Comparison of ENCODE assay signal across 9 cellular contexts in genomic region chr19:10192922-10193321, GRCh38. TPM values are rescaled to one million over a fixed set of nuclear protein-coding genes. Genes with fewer than 3 reads are reported as not detected.
A peak's percentile ranks its signal among the peaks of the same experiment; 100 is the strongest.
DNase-seq lines count a peak whose midpoint lies in the region; ATAC-seq and TF ChIP-seq lines count a peak whose summit lies in the region.
"Had no signal": no experiment of that assay in that cellular context is flagged by ENCODE, and none has a peak within 500 bp of the region (broad histone marks: within the 10 kb centered on the region; RNA-seq: fewer than 3 reads in every experiment).

No MANE protein-coding gene starts in this region.

- BruUV-seq in PC-3 (replicated peaks; lab: Mats Ljungman, UMichigan), result no TSS peak

- ATAC-seq in PC-3 (no peak), GM21737 (IDR thresholded peaks at IDR 0.05; ENCODE audit: unreplicated experiment) (no peak)

- POLR2A ChIA-PET in activated CD4-positive, alpha-beta T cell treated with anti-CD3 and anti-CD28 coated beads, Interleukin-2, amount 10 ng/mL, durations not matched to agents 7 days and 5 days (lab: Charles Lee), result no interaction called here
- POLR2A ChIA-PET in PC-3 (lab: Charles Lee; ENCODE audit: unreplicated experiment), result no interaction called here

- no peak for DNase-seq in activated CD4-positive, alpha-beta T cell treated with anti-CD3 and anti-CD28 coated beads, Interleukin-2, amount 10 ng/mL, durations not matched to agents 7 days and 5 days
- DNase-seq in activated CD4-positive, alpha-beta T cell treated with anti-CD3 and anti-CD28 coated beads, Interleukin-2, amount 50 U/mL, for 4 hours, result no peak
- no peak for DNase-seq in PC-3
- no peak for DNase-seq in NOMO-1 treated with dmso at 0.1 percent for 144 hours (lab: John Stamatoyannopoulos, UW; ENCODE audit: unreplicated experiment)
- DNase-seq in activated effector memory CD4-positive, alpha-beta T cell treated with Interleukin-2 at 50 U/mL for 16 hours, result no peak
- DNase-seq: activated CD4-positive, alpha-beta T cell treated with anti-CD3 and anti-CD28 coated beads, Interleukin-2, amount 50 U/mL, for 1 hour had no signal

- no peaks in the 10 kb centered on the region for H3K9me3 ChIP-seq in PC-3 (ENCODE audit: low read length)

- intact Hi-C loops in PC-3 (cut with micrococcal nuclease), result no loop called here
- intact Hi-C loops in dendritic cell treated with granulocyte-macrophage colony-stimulating factor and Interleukin-4, amounts not matched to agents 40 ng/mL and 50 ng/mL, for 4 days (cut with micrococcal nuclease), result no loop called here

- no peaks in the 10 kb centered on the region for H3K9me3 Mint-ChIP-seq in activated CD4-positive, alpha-beta T cell treated with anti-CD3 and anti-CD28 coated beads, Interleukin-2, amount 10 ng/mL, durations not matched to agents 7 days and 5 days
- H3K9me3 Mint-ChIP-seq in dendritic cell treated with granulocyte-macrophage colony-stimulating factor and Interleukin-4, amounts not matched to agents 40 ng/mL and 50 ng/mL, for 4 days, result no peaks in the 10 kb centered on the region

- no peaks in the 10 kb centered on the region for H3K27me3 ChIP-seq in PC-3 (ENCODE audit: low read length)

- no peak for TF ChIP-seq CTCF in PC-3 (conservative IDR thresholded peaks at IDR 0.05; ENCODE audit: low read depth, low read length)

- no peak overlapping the region; the same call in 1 of the 2 replicates for H3K9ac ChIP-seq in PC-3 (ENCODE audit: low read length)

- no peaks in the 10 kb centered on the region for H3K27me3 Mint-ChIP-seq in activated CD4-positive, alpha-beta T cell treated with anti-CD3 and anti-CD28 coated beads, Interleukin-2, amount 10 ng/mL, durations not matched to agents 7 days and 5 days
- H3K27me3 Mint-ChIP-seq in dendritic cell treated with granulocyte-macrophage colony-stimulating factor and Interleukin-4, amounts not matched to agents 40 ng/mL and 50 ng/mL, for 4 days, result no peaks in the 10 kb centered on the region

- peaks cover 23% of the 10 kb centered on the region for H3K4me1 ChIP-seq in PC-3 (ENCODE audit: insufficient read depth, low read length)

- peaks cover 68% of the 10 kb centered on the region for H3K79me2 ChIP-seq in PC-3 (ENCODE audit: low read length)

- no peaks in the 10 kb centered on the region for H3K9me2 ChIP-seq in PC-3 (replicated peaks; ENCODE audit: low read length)

- H3K36me3 ChIP-seq in PC-3 (ENCODE audit: low read depth, low read length), result peaks cover 24% of the 10 kb centered on the region

- H3F3A ChIP-seq in PC-3 (ENCODE audit: low read length, unreplicated experiment), result no peaks in the 10 kb centered on the region

- no peak overlapping the region for H3K27ac Mint-ChIP-seq in activated CD4-positive, alpha-beta T cell treated with anti-CD3 and anti-CD28 coated beads, Interleukin-2, amount 10 ng/mL, durations not matched to agents 7 days and 5 days
- peak overlapping the region; percentile 85 for H3K27ac Mint-ChIP-seq in dendritic cell treated with granulocyte-macrophage colony-stimulating factor and Interleukin-4, amounts not matched to agents 40 ng/mL and 50 ng/mL, for 4 days

- H3K4me3 ChIP-seq in PC-3 (ENCODE audit: low read length) (peak overlapping the region; percentile 77), skin epidermis (no peak overlapping the region)

- H3K4me1 Mint-ChIP-seq in activated CD4-positive, alpha-beta T cell treated with anti-CD3 and anti-CD28 coated beads, Interleukin-2, amount 10 ng/mL, durations not matched to agents 7 days and 5 days, result peaks cover 50% of the 10 kb centered on the region
- peaks cover 70% of the 10 kb centered on the region for H3K4me1 Mint-ChIP-seq in dendritic cell treated with granulocyte-macrophage colony-stimulating factor and Interleukin-4, amounts not matched to agents 40 ng/mL and 50 ng/mL, for 4 days (ENCODE audit: low read depth)

- peak overlapping the region; percentile 84 for H3K4me3 Mint-ChIP-seq in activated CD4-positive, alpha-beta T cell treated with anti-CD3 and anti-CD28 coated beads, Interleukin-2, amount 10 ng/mL, durations not matched to agents 7 days and 5 days
- peak overlapping the region; percentile 90 for H3K4me3 Mint-ChIP-seq in dendritic cell treated with granulocyte-macrophage colony-stimulating factor and Interleukin-4, amounts not matched to agents 40 ng/mL and 50 ng/mL, for 4 days

- CTCF ChIA-PET in activated CD4-positive, alpha-beta T cell treated with anti-CD3 and anti-CD28 coated beads, Interleukin-2, amount 10 ng/mL, durations not matched to agents 7 days and 5 days (lab: Charles Lee), result interaction anchor here (1.2 to 3.2 kb wide), 2 partner anchors 14 to 66 kb away, joined by 4 to 9 read pairs; no protein-coding TSS in a partner anchor
- CTCF ChIA-PET in PC-3 (lab: Charles Lee), result no interaction called here

- peak overlapping the region; percentile 87 for H3K4me2 ChIP-seq in PC-3 (ENCODE audit: low read length)

- H2AFZ ChIP-seq in PC-3 (ENCODE audit: low read length), result no peak overlapping the region

- peaks cover 43% of the 10 kb centered on the region for H3K36me3 Mint-ChIP-seq in activated CD4-positive, alpha-beta T cell treated with anti-CD3 and anti-CD28 coated beads, Interleukin-2, amount 10 ng/mL, durations not matched to agents 7 days and 5 days (ENCODE audit: low read depth)
- peaks cover 77% of the 10 kb centered on the region for H3K36me3 Mint-ChIP-seq in dendritic cell treated with granulocyte-macrophage colony-stimulating factor and Interleukin-4, amounts not matched to agents 40 ng/mL and 50 ng/mL, for 4 days (ENCODE audit: low read depth)

- no peak overlapping the region for H3K27ac ChIP-seq in PC-3 (ENCODE audit: low read length)
- H3K27ac ChIP-seq in skin epidermis, result peak overlapping the region in 11 of 21 experiments; percentile 66 to 92 (median 83)

- peaks cover 47% of the 10 kb centered on the region for H4K20me1 ChIP-seq in PC-3 (ENCODE audit: low read length)

RNA-seq across cellular contexts. Expression of gene DNMT1, which starts 1.8 kb away (rescaled TPM):
- total RNA-seq in activated CD4-positive, alpha-beta T cell treated with anti-CD3 and anti-CD28 coated beads, Interleukin-2, amount 10 ng/mL, durations not matched to agents 7 days and 5 days, result 100 to 1,000 TPM; 375 to 404 TPM
- 259 and 358 TPM in 2 replicates for total RNA-seq in PC-3 (2014; rRNA removed)

RNA-seq across cellular contexts. Expression of gene S1PR2, which starts 38.2 kb away (rescaled TPM):
- 1 to 10 TPM; 6.1 to 6.5 TPM for total RNA-seq in activated CD4-positive, alpha-beta T cell treated with anti-CD3 and anti-CD28 coated beads, Interleukin-2, amount 10 ng/mL, durations not matched to agents 7 days and 5 days
- 4.1 and 5.8 TPM in 2 replicates for total RNA-seq in PC-3 (2014; rRNA removed)

RNA-seq across cellular contexts. Expression of gene MRPL4, which starts 59.1 kb away (rescaled TPM):
- total RNA-seq in activated CD4-positive, alpha-beta T cell treated with anti-CD3 and anti-CD28 coated beads, Interleukin-2, amount 10 ng/mL, durations not matched to agents 7 days and 5 days, result 10 to 100 TPM; 58.7 to 67.9 TPM
- total RNA-seq in PC-3 (2014; rRNA removed), result 336 and 427 TPM in 2 replicates
